In genomic region chr1:203607169-203607873, GRCh38 we compare ENCODE assay signal across 8 cellular contexts. TPM values are rescaled to one million over a fixed set of nuclear protein-coding genes. Genes with fewer than 3 reads are reported as not detected.
DNase-seq lines count a peak whose midpoint lies in the region; ATAC-seq and TF ChIP-seq lines count a peak whose summit lies in the region.

No MANE protein-coding gene starts in this region.

- H3K79me1 ChIP-seq in mesenchymal stem cell (replicated peaks; ENCODE audit: low read length, poor library complexity, severe bottlenecking): no peaks in the 10 kb centered on the region

- H3K23ac ChIP-seq in mesenchymal stem cell (ENCODE audit: low read length in 2 of 2): no peak overlapping the region

- H3K36me3 ChIP-seq in HEK293 (ENCODE audit: control insufficient read depth in 2 of 2, insufficient read depth in 1 of 2, low read length in 2 of 2): no peaks in the 10 kb centered on the region
- H3K36me3 ChIP-seq in mesenchymal stem cell (ENCODE audit: control insufficient read depth in 1 of 2, insufficient read depth in 2 of 2, low read depth in 1 of 2, low read length in 2 of 2): no peaks in the 10 kb centered on the region

- DNase-seq in T-cell (peak; percentile 26 to 73 (median 60)), mesenchymal stem cell (peak; percentile 96), type B pancreatic cell (ENCODE audit: extremely low spot score, unreplicated experiment) (no peak), medulla oblongata (ENCODE audit: extremely low spot score) (no peak)
- DNase-seq in activated naive CD8-positive, alpha-beta T cell treated with anti-CD3 and anti-CD28 coated beads, Interleukin-2, amount 50 U/mL, for 24 hours: peak; percentile 62

- no peaks in the 10 kb centered on the region for H3K27me3 Mint-ChIP-seq in T-cell
- H3K27me3 Mint-ChIP-seq in activated naive CD8-positive, alpha-beta T cell treated with anti-CD3 and anti-CD28 coated beads, Interleukin-2, amount 50 U/mL, for 24 hours: no peaks in the 10 kb centered on the region
- H3K27me3 Mint-ChIP-seq in type B pancreatic cell: no peaks in the 10 kb centered on the region

- peak overlapping the region; percentile 55 to 77 (median 75) for H3K4me3 Mint-ChIP-seq in T-cell
- H3K4me3 Mint-ChIP-seq in activated naive CD8-positive, alpha-beta T cell treated with anti-CD3 and anti-CD28 coated beads, Interleukin-2, amount 50 U/mL, for 24 hours: peak overlapping the region; percentile 57
- H3K4me3 Mint-ChIP-seq in type B pancreatic cell: no peak overlapping the region

- no peak overlapping the region for H2AK5ac ChIP-seq in mesenchymal stem cell (ENCODE audit: low read length, severe bottlenecking)

- H3K14ac ChIP-seq in mesenchymal stem cell (ENCODE audit: low read length in 2 of 2): no peak overlapping the region

- H2BK5ac ChIP-seq in mesenchymal stem cell (ENCODE audit: low read depth, low read length, poor library complexity, severe bottlenecking): no peak overlapping the region

- ATAC-seq in T-cell (replicated peaks in 1 of 4): peak; percentile 91 to 95 (median 95)
- peak; percentile 93 for ATAC-seq in activated naive CD8-positive, alpha-beta T cell treated with anti-CD3 and anti-CD28 coated beads, Interleukin-2, amount 50 U/mL, for 24 hours
- no peak for ATAC-seq in HG03460 (IDR thresholded peaks at IDR 0.05; ENCODE audit: unreplicated experiment)
- ATAC-seq in HG02759 (IDR thresholded peaks at IDR 0.05; ENCODE audit: unreplicated experiment): no peak

- H3K9me3 ChIP-seq in HEK293 (ENCODE audit: control insufficient read depth, insufficient read depth, low read depth, low read length) (no peaks in the 10 kb centered on the region), mesenchymal stem cell (ENCODE audit: control insufficient read depth, low read length) (no peaks in the 10 kb centered on the region)

- H2AFZ ChIP-seq in mesenchymal stem cell (ENCODE audit: low read depth, low read length): no peak overlapping the region

- peak overlapping the region; percentile 40 for H3K4me2 ChIP-seq in mesenchymal stem cell (ENCODE audit: low read length, poor library complexity, severe bottlenecking)

- H3K9ac ChIP-seq in mesenchymal stem cell (ENCODE audit: low read length): no peak overlapping the region

- no peak overlapping the region for H3K27ac ChIP-seq in HEK293 (ENCODE audit: extremely low read depth, low read depth, low read length)
- no peak overlapping the region for H3K27ac ChIP-seq in mesenchymal stem cell (ENCODE audit: low read length, poor library complexity, severe bottlenecking)

- H3K4me3 ChIP-seq in HEK293 (ENCODE audit: low read depth, low read length): no peak overlapping the region
- H3K4me3 ChIP-seq in mesenchymal stem cell (ENCODE audit: insufficient read depth in 1 of 2, low read depth in 1 of 2, low read length in 2 of 2): no peak overlapping the region

- H3K4ac ChIP-seq in mesenchymal stem cell (ENCODE audit: low read depth in 1 of 2, low read length in 2 of 2): no peak overlapping the region

- peak overlapping the region in 1 of 2 experiments; percentile 10 for H2BK12ac ChIP-seq in mesenchymal stem cell (ENCODE audit: low read length in 2 of 2)

- peak overlapping the region; percentile 98 to 100 for H3K27ac Mint-ChIP-seq in T-cell
- H3K27ac Mint-ChIP-seq in activated naive CD8-positive, alpha-beta T cell treated with anti-CD3 and anti-CD28 coated beads, Interleukin-2, amount 50 U/mL, for 24 hours: peak overlapping the region; percentile 88
- peak overlapping the region; percentile 37 for H3K27ac Mint-ChIP-seq in type B pancreatic cell

- H3K4me1 Mint-ChIP-seq in T-cell (peaks cover 44 to 65% (median 61%) of the 10 kb centered on the region in 3 donors), type B pancreatic cell (ENCODE audit: unreplicated experiment) (peaks cover 19% of the 10 kb centered on the region)
- peaks cover 33% of the 10 kb centered on the region for H3K4me1 Mint-ChIP-seq in activated naive CD8-positive, alpha-beta T cell treated with anti-CD3 and anti-CD28 coated beads, Interleukin-2, amount 50 U/mL, for 24 hours

- H3K9me3 Mint-ChIP-seq in T-cell (peaks cover 0 to 4% (median 0%) of the 10 kb centered on the region in 3 donors), type B pancreatic cell (no peaks in the 10 kb centered on the region)
- no peaks in the 10 kb centered on the region for H3K9me3 Mint-ChIP-seq in activated naive CD8-positive, alpha-beta T cell treated with anti-CD3 and anti-CD28 coated beads, Interleukin-2, amount 50 U/mL, for 24 hours

- POLR2A ChIA-PET in HEK293 (lab: Yijun Ruan, JAX): interaction anchor here (0.6 to 1.9 kb wide), 7 partner anchors 9 to 485 kb away, joined by 3 to 5 read pairs (median 3); partner anchors contain the start of gene ATP2B4
- POLR2A ChIA-PET in T-cell (lab: Charles Lee): interaction anchor here (0.6 to 0.7 kb wide), 2 partner anchors 63 to 70 kb away, joined by 3 read pairs; no protein-coding TSS in a partner anchor

- 48% methylated on average over 8 of the region's 8 CpGs for WGBS in mesenchymal stem cell

- no peak overlapping the region for H4K91ac ChIP-seq in mesenchymal stem cell (ENCODE audit: low read length)

- TF ChIP-seq CTCF in HEK293 (tag by site-specific recombination; IDR thresholded peaks at IDR 0.05) (no peak), type B pancreatic cell (conservative IDR thresholded peaks at IDR 0.05) (no peak)

- H2BK120ac ChIP-seq in mesenchymal stem cell (ENCODE audit: low read depth, low read length): no peak overlapping the region

- H3K27me3 ChIP-seq in mesenchymal stem cell (ENCODE audit: control insufficient read depth in 1 of 2, insufficient read depth in 1 of 2, low read length in 2 of 2): no peaks in the 10 kb centered on the region

- H3K36me3 Mint-ChIP-seq in T-cell (no peaks in the 10 kb centered on the region), type B pancreatic cell (no peaks in the 10 kb centered on the region)
- H3K36me3 Mint-ChIP-seq in activated naive CD8-positive, alpha-beta T cell treated with anti-CD3 and anti-CD28 coated beads, Interleukin-2, amount 50 U/mL, for 24 hours (ENCODE audit: low read depth): no peaks in the 10 kb centered on the region

- CTCF ChIA-PET in HEK293 (lab: Yijun Ruan, JAX) (interaction anchor here (0.6 to 2.7 kb wide), 7 partner anchors 10 to 115 kb away, joined by 3 to 17 read pairs (median 3); no protein-coding TSS in a partner anchor), T-cell (lab: Charles Lee) (interaction anchor here in 1 of 2 donors (0.7 to 1.8 kb wide), 9 partner anchors 9 to 340 kb away, joined by 3 to 10 read pairs (median 4); partner anchors contain the start of gene ATP2B4)

- H4K8ac ChIP-seq in mesenchymal stem cell (ENCODE audit: low read length): no peak overlapping the region

- no peak overlapping the region for H3K18ac ChIP-seq in mesenchymal stem cell (ENCODE audit: low read depth in 1 of 2, low read length in 2 of 2)

- H3K4me1 ChIP-seq in HEK293 (ENCODE audit: control insufficient read depth, insufficient read depth, low read length): no peaks in the 10 kb centered on the region; the same call in 1 of the 2 replicates
- peaks cover 6% of the 10 kb centered on the region for H3K4me1 ChIP-seq in mesenchymal stem cell (ENCODE audit: control insufficient read depth, insufficient read depth, low read depth, low read length)

- H2BK15ac ChIP-seq in mesenchymal stem cell (ENCODE audit: low read depth, poor library complexity, severe bottlenecking): peak overlapping the region; percentile 5

TF ChIP-seq in HEK293, 187 proteins besides CTCF, POLR2A, EP300 and RAD21 (continues in another document):
- TF ChIP-seq ZNF677 (tag by site-specific recombination; IDR thresholded peaks at IDR 0.05) (no peak), ZNF843 (tag by site-specific recombination; IDR thresholded peaks at IDR 0.05) (no peak), ZNF660 (tag by site-specific recombination; IDR thresholded peaks at IDR 0.05) (peak; percentile 60; the same call in 1 of the 2 replicates), MEIS1 (CRISPR knock-in tag; IDR thresholded peaks at IDR 0.05; ENCODE audit: borderline replicate concordance) (no peak), ZNF24 (tag by site-specific recombination; IDR thresholded peaks at IDR 0.05) (no peak), ZBTB10 (tag by site-specific recombination; IDR thresholded peaks at IDR 0.05) (no peak), ZNF19 (tag by site-specific recombination; IDR thresholded peaks at IDR 0.05; ENCODE audit: low read depth) (no peak), ZNF18 (tag by site-specific recombination; IDR thresholded peaks at IDR 0.05) (no peak), GLIS1 (tag by site-specific recombination; IDR thresholded peaks at IDR 0.05) (peak; percentile 52)

RNA-seq across cellular contexts. Expression of gene ATP2B4, which starts 19.3 kb away (rescaled TPM):
- total RNA-seq in T-cell (10 to 100 TPM; 45.5 to 93.1 (median 84.9) TPM), type B pancreatic cell (ENCODE audit: low replicate concordance) (89.6 and 91.6 TPM in 2 replicates)
- polyA plus RNA-seq in mesenchymal stem cell (2013, experiment 1 of 2): 58.0 TPM
- 58.7 TPM for polyA plus RNA-seq in mesenchymal stem cell (2013, experiment 2 of 2)

Comparison
In these comparisons a context has a peak if more than half of its experiments do, and no peak if none do; other contexts are left out.
1. ATAC-seq: peak in T-cell (4 of 4) and activated naive CD8-positive, alpha-beta T cell treated with anti-CD3 and anti-CD28 coated beads, Interleukin-2, amount 50 U/mL, for 24 hours (single experiment); none in HG03460 (single experiment) and HG02759 (single experiment).
2. DNase-seq: peak in T-cell (34 of 34), activated naive CD8-positive, alpha-beta T cell treated with anti-CD3 and anti-CD28 coated beads, Interleukin-2, amount 50 U/mL, for 24 hours (single experiment) and mesenchymal stem cell (single experiment); none in type B pancreatic cell (single experiment) and medulla oblongata (single experiment).
3. H3K27ac Mint-ChIP-seq: peak in every context shown above with its lines; median percentile 99 in T-cell; 88 in activated naive CD8-positive, alpha-beta T cell treated with anti-CD3 and anti-CD28 coated beads, Interleukin-2, amount 50 U/mL, for 24 hours; 37 in type B pancreatic cell.